In genomic region chr11:118074785-118075184, GRCh38 we compare ENCODE assay signal across 27 cellular contexts. TPM values are rescaled to one million over a fixed set of nuclear protein-coding genes. Genes with fewer than 3 reads are reported as not detected.
DNase-seq lines count a peak whose midpoint lies in the region; TF ChIP-seq lines count a peak whose summit lies in the region.
"Had no signal": no experiment of that assay in that cellular context is flagged by ENCODE, and none has a peak within 500 bp of the region (broad histone marks: within the 10 kb centered on the region; RNA-seq: fewer than 3 reads in every experiment).

No MANE protein-coding gene starts in this region.

- CTCF ChIA-PET in Caco-2 (lab: Charles Lee), result interaction anchor here (0.6 to 1.2 kb wide), 2 partner anchors 21 to 175 kb away, joined by 3 to 6 read pairs; no protein-coding TSS in a partner anchor
- CTCF ChIA-PET in activated naive CD4-positive, alpha-beta T cell treated with anti-CD3 and anti-CD28 coated beads, Interleukin-2, amount 10 ng/mL, durations not matched to agents 7 days and 5 days (lab: Charles Lee), result no interaction called here

- H2AFZ ChIP-seq in OCI-LY3 (ENCODE audit: low read depth, low read length), result no peak overlapping the region

- H3K27me3 ChIP-seq in Caco-2 (replicated peaks; ENCODE audit: control insufficient read depth, insufficient read depth, low read length), result no peaks in the 10 kb centered on the region
- H3K27me3 ChIP-seq in OCI-LY3 (ENCODE audit: low read depth, low read length), result peaks cover 16% of the 10 kb centered on the region
- H3K27me3 ChIP-seq in esophagus (ENCODE audit: control insufficient read depth in 1 of 2, insufficient read depth in 2 of 2, low read length in 2 of 2), result no peaks in the 10 kb centered on the region

- POLR2A ChIA-PET in Caco-2 (lab: Charles Lee), result no interaction called here

- 30 to 40% methylated on average over 2 of the region's 2 CpGs for WGBS in esophagus, 2 donors

- no peaks in the 10 kb centered on the region for H3K79me2 ChIP-seq in OCI-LY3 (ENCODE audit: low read length)

- H4K20me1 ChIP-seq in OCI-LY3 (ENCODE audit: insufficient read depth, low read length), result no peaks in the 10 kb centered on the region

- H3K9me3 ChIP-seq in Caco-2 (no peaks in the 10 kb centered on the region), OCI-LY3 (ENCODE audit: insufficient read depth, low read length) (no peaks in the 10 kb centered on the region), esophagus (ENCODE audit: control insufficient read depth in 2 of 2, insufficient read depth in 1 of 2, low read depth in 1 of 2, low read length in 1 of 2) (no peaks in the 10 kb centered on the region)
- H3K9me3 ChIP-seq: A549, left lung, spleen had no signal

- BruUV-seq in Caco-2 (replicated peaks; lab: Mats Ljungman, UMichigan), result no TSS peak

- peak overlapping the region; percentile 43 for H3K4me2 ChIP-seq in OCI-LY3 (ENCODE audit: low read length)
- H3K4me2 ChIP-seq: A549, KMS-11 had no signal

- no peaks in the 10 kb centered on the region for H3K27me3 Mint-ChIP-seq in Caco-2 (ENCODE audit: insufficient read depth, unreplicated experiment)
- no peaks in the 10 kb centered on the region for H3K27me3 Mint-ChIP-seq in activated T-cell treated with anti-CD3 and anti-CD28 coated beads, Interleukin-2, amount 50 U/mL, for 24 hours
- H3K27me3 Mint-ChIP-seq in activated naive CD4-positive, alpha-beta T cell treated with anti-CD3 and anti-CD28 coated beads, Interleukin-2, amount 10 ng/mL, durations not matched to agents 7 days and 5 days, result peaks cover 76% of the 10 kb centered on the region
- H3K27me3 Mint-ChIP-seq: activated naive CD4-positive, alpha-beta T cell treated with anti-CD3 and anti-CD28 coated beads, Interleukin-2, amount 50 U/mL, for 24 hours had no signal

- H3K9me3 Mint-ChIP-seq in Caco-2 (ENCODE audit: unreplicated experiment), result no peaks in the 10 kb centered on the region
- H3K9me3 Mint-ChIP-seq in activated T-cell treated with anti-CD3 and anti-CD28 coated beads, Interleukin-2, amount 50 U/mL, for 24 hours, result no peaks in the 10 kb centered on the region
- H3K9me3 Mint-ChIP-seq in activated naive CD4-positive, alpha-beta T cell treated with anti-CD3 and anti-CD28 coated beads, Interleukin-2, amount 10 ng/mL, durations not matched to agents 7 days and 5 days, result no peaks in the 10 kb centered on the region
- H3K9me3 Mint-ChIP-seq: activated naive CD4-positive, alpha-beta T cell treated with anti-CD3 and anti-CD28 coated beads, Interleukin-2, amount 50 U/mL, for 24 hours; activated T-cell treated with anti-CD3 and anti-CD28 coated beads, Interleukin-2, amount 50 U/mL, for 4 hours; stimulated activated naive CD8-positive, alpha-beta T cell treated with anti-CD3 and anti-CD28 coated beads, Interleukin-15, amount 100 ng/mL, for 72 hours had no signal

- DNase-seq in Caco-2, result no peak
- peak; percentile 46 for DNase-seq in renal cortical epithelial cell (ENCODE audit: low read depth)
- DNase-seq in activated T-cell treated with anti-CD3 and anti-CD28 coated beads, Interleukin-2, amount 50 U/mL, for 24 hours, result no peak
- no peak for DNase-seq in activated effector memory CD4-positive, alpha-beta T cell treated with anti-CD3 and anti-CD28 coated beads, Interleukin-2, amount 50 U/mL, for 16 hours
- no peak for DNase-seq in NCI-H1105 (lab: John Stamatoyannopoulos, UW)
- DNase-seq in activated naive CD4-positive, alpha-beta T cell treated with anti-CD3 and anti-CD28 coated beads, Interleukin-2, amount 10 ng/mL, durations not matched to agents 7 days and 5 days, result no peak
- DNase-seq: activated CD4-positive, CD25-positive, alpha-beta regulatory T cell treated with anti-CD3 and anti-CD28 coated beads, Interleukin-2, amount 50 U/mL, for 72 hours; activated T-cell treated with anti-CD3 and anti-CD28 coated beads, Interleukin-2, amount 50 U/mL, for 4 hours; cerebellar nuclear complex; effector CD8-positive, alpha-beta T cell; left lung; midbrain; NCI-H2029 treated with DMSO at 0.1 percent for 48 hours; NCI-H446; spleen; stimulated activated CD4-positive, alpha-beta T cell treated with anti-CD3 and anti-CD28 coated beads, Interleukin-4, amount 100 ng/mL, for 24 hours; stimulated activated naive CD8-positive, alpha-beta T cell treated with anti-CD3 and anti-CD28 coated beads, Interleukin-15, amount 100 ng/mL, for 72 hours; trophoblast cell had no signal

- intact Hi-C loops in Caco-2 (cut with micrococcal nuclease; ENCODE audit: unreplicated experiment), result loop anchor here (5.0 kb wide), 1 partner anchor 68 kb away; no protein-coding TSS in a partner anchor

- H3K36me3 ChIP-seq in Caco-2 (ENCODE audit: control insufficient read depth, insufficient read depth, low read length) (no peaks in the 10 kb centered on the region), OCI-LY3 (replicated peaks; ENCODE audit: low read depth, low read length) (no peaks in the 10 kb centered on the region), esophagus (ENCODE audit: control insufficient read depth in 2 of 2, insufficient read depth in 2 of 2, low read length in 1 of 2) (no peaks in the 10 kb centered on the region)
- H3K36me3 ChIP-seq: left lung, spleen had no signal

- H3K4me3 Mint-ChIP-seq in Caco-2 (ENCODE audit: unreplicated experiment), result no peak overlapping the region
- no peak overlapping the region for H3K4me3 Mint-ChIP-seq in activated T-cell treated with anti-CD3 and anti-CD28 coated beads, Interleukin-2, amount 50 U/mL, for 24 hours
- H3K4me3 Mint-ChIP-seq in activated naive CD4-positive, alpha-beta T cell treated with anti-CD3 and anti-CD28 coated beads, Interleukin-2, amount 10 ng/mL, durations not matched to agents 7 days and 5 days, result no peak overlapping the region
- H3K4me3 Mint-ChIP-seq: activated naive CD4-positive, alpha-beta T cell treated with anti-CD3 and anti-CD28 coated beads, Interleukin-2, amount 50 U/mL, for 24 hours; activated T-cell treated with anti-CD3 and anti-CD28 coated beads, Interleukin-2, amount 50 U/mL, for 4 hours; stimulated activated naive CD8-positive, alpha-beta T cell treated with anti-CD3 and anti-CD28 coated beads, Interleukin-15, amount 100 ng/mL, for 72 hours had no signal

- no peak for TF ChIP-seq CTCF in Caco-2 (IDR thresholded peaks at IDR 0.05; ENCODE audit: insufficient read depth in 1 of 2, low read depth in 1 of 2, low read length in 1 of 2, severe bottlenecking in 1 of 2, unreplicated experiment in 1 of 2)
- no peak for TF ChIP-seq CTCF in OCI-LY3 (IDR thresholded peaks at IDR 0.05; ENCODE audit: low read depth, low read length)

- H3K4me3 ChIP-seq in Caco-2 (ENCODE audit: low read depth, low read length) (no peak overlapping the region), OCI-LY3 (ENCODE audit: low read length) (no peak overlapping the region), esophagus (ENCODE audit: low read depth in 1 of 2, low read length in 2 of 2) (no peak overlapping the region)
- H3K4me3 ChIP-seq: A549, left lung, spleen had no signal

- peak overlapping the region; percentile 98 for H3K27ac Mint-ChIP-seq in Caco-2 (ENCODE audit: unreplicated experiment)
- no peak overlapping the region for H3K27ac Mint-ChIP-seq in activated T-cell treated with anti-CD3 and anti-CD28 coated beads, Interleukin-2, amount 50 U/mL, for 24 hours
- no peak overlapping the region for H3K27ac Mint-ChIP-seq in activated naive CD4-positive, alpha-beta T cell treated with anti-CD3 and anti-CD28 coated beads, Interleukin-2, amount 10 ng/mL, durations not matched to agents 7 days and 5 days
- H3K27ac Mint-ChIP-seq: activated naive CD4-positive, alpha-beta T cell treated with anti-CD3 and anti-CD28 coated beads, Interleukin-2, amount 50 U/mL, for 24 hours had no signal

- H3K27ac ChIP-seq in OCI-LY3 (ENCODE audit: low read length) (no peak overlapping the region), esophagus (ENCODE audit: low read depth in 2 of 2, low read length in 1 of 2) (peak overlapping the region; percentile 79 to 96)
- H3K27ac ChIP-seq: A549, KMS-11, left lung, spleen had no signal

- H3K9ac ChIP-seq in OCI-LY3 (ENCODE audit: low read length), result no peak overlapping the region
- H3K9ac ChIP-seq: KMS-11 had no signal

- H3K4me1 ChIP-seq in Caco-2 (peaks cover 33% of the 10 kb centered on the region), OCI-LY3 (ENCODE audit: low read length) (peaks cover 25% of the 10 kb centered on the region), esophagus (ENCODE audit: control insufficient read depth in 2 of 2, insufficient read depth in 2 of 2, low read length in 1 of 2) (peaks cover 4 to 16% of the 10 kb centered on the region in 2 donors)
- H3K4me1 ChIP-seq: A549, left lung, spleen had no signal

- peaks cover 42% of the 10 kb centered on the region for H3K4me1 Mint-ChIP-seq in Caco-2 (ENCODE audit: low read depth, unreplicated experiment)
- peaks cover 2% of the 10 kb centered on the region for H3K4me1 Mint-ChIP-seq in activated T-cell treated with anti-CD3 and anti-CD28 coated beads, Interleukin-2, amount 50 U/mL, for 24 hours (ENCODE audit: low read depth)
- H3K4me1 Mint-ChIP-seq in activated naive CD4-positive, alpha-beta T cell treated with anti-CD3 and anti-CD28 coated beads, Interleukin-2, amount 10 ng/mL, durations not matched to agents 7 days and 5 days, result no peaks in the 10 kb centered on the region
- H3K4me1 Mint-ChIP-seq: activated naive CD4-positive, alpha-beta T cell treated with anti-CD3 and anti-CD28 coated beads, Interleukin-2, amount 50 U/mL, for 24 hours had no signal

- peaks cover 1% of the 10 kb centered on the region for H3K36me3 Mint-ChIP-seq in Caco-2 (ENCODE audit: insufficient read depth, unreplicated experiment)
- H3K36me3 Mint-ChIP-seq in activated T-cell treated with anti-CD3 and anti-CD28 coated beads, Interleukin-2, amount 50 U/mL, for 24 hours (ENCODE audit: low read depth), result no peaks in the 10 kb centered on the region
- no peaks in the 10 kb centered on the region for H3K36me3 Mint-ChIP-seq in activated naive CD4-positive, alpha-beta T cell treated with anti-CD3 and anti-CD28 coated beads, Interleukin-2, amount 10 ng/mL, durations not matched to agents 7 days and 5 days
- H3K36me3 Mint-ChIP-seq: activated naive CD4-positive, alpha-beta T cell treated with anti-CD3 and anti-CD28 coated beads, Interleukin-2, amount 50 U/mL, for 24 hours had no signal

RNA-seq across cellular contexts. Expression of gene TMPRSS4, which starts 2.1 kb away (rescaled TPM):
- 83.2 and 86.4 TPM in 2 replicates for total RNA-seq in Caco-2 (2022)
- 100 to 1,000 TPM; 101 to 129 TPM for polyA plus RNA-seq in esophagus
- 2.4 and 29.2 TPM in 2 replicates for total RNA-seq in renal cortical epithelial cell
- total RNA-seq: astrocyte, G401, RPMI7951 had no signal
- polyA plus RNA-seq: A549, BJ had no signal

RNA-seq across cellular contexts. Expression of gene SMIM35, which starts 12.0 kb away (rescaled TPM):
- total RNA-seq in Caco-2 (2022) (not detected in 2 replicates), renal cortical epithelial cell (not detected in 2 replicates)
- polyA plus RNA-seq in esophagus, result under 1 TPM; 0.01 to 0.02 TPM
- total RNA-seq: activated T-cell treated with anti-CD3 and anti-CD28 coated beads, Interleukin-2, amount 50 U/mL, for 4 hours; astrocyte; G401; left lung; RPMI7951 had no signal
- polyA plus RNA-seq: A549, BJ had no signal
